1 cellular context compared by ENCODE assay signal in genomic region chr7:5754981-5755599, GRCh38.
TF ChIP-seq lines count a peak whose summit lies in the region.

No MANE protein-coding gene starts in this region.

TF ChIP-seq in endothelial cell of umbilical vein, 7 proteins besides CTCF, POLR2A, EP300 and RAD21 (continued from another document):
- TF ChIP-seq EZH2 (IDR thresholded peaks at IDR 0.05; ENCODE audit: borderline replicate concordance, low read depth, low read length, severe bottlenecking) (no peak), JUN (IDR thresholded peaks at IDR 0.05; ENCODE audit: borderline replicate concordance, insufficient read depth, insufficient read length, low read depth) (no peak), POLR2AphosphoS5 (IDR thresholded peaks at IDR 0.05; ENCODE audit: insufficient read depth, low read depth, low read length) (no peak)
